ENCODE assay signal across 19 cellular contexts in genomic region chrX:52452031-52452430, GRCh38. TPM values are rescaled to one million over a fixed set of nuclear protein-coding genes. Genes with fewer than 3 reads are reported as not detected.
"Had no signal": no experiment of that assay in that cellular context is flagged by ENCODE, and none has a peak within 500 bp of the region (broad histone marks: within the 10 kb centered on the region; RNA-seq: fewer than 3 reads in every experiment).

No MANE protein-coding gene starts in this region.

RNA-seq across cellular contexts. Expression of gene XAGE1A, which starts 43.6 kb away (rescaled TPM):
- total RNA-seq: hepatocyte, kidney, kidney epithelial cell, left cardiac atrium, left colon, left lobe of liver, left lung, left ventricle myocardium inferior, left ventricle myocardium superior, liver, lower lobe of right lung, lung microvascular endothelial cell, mammary epithelial cell, mesenteric fat pad, mesothelial cell of epicardium, mononuclear cell, mucosa of descending colon, mucosa of gallbladder, myocyte had no signal
